ENCODE assay signal across 8 cellular contexts in genomic region chr12:123063535-123063934, GRCh38.
DNase-seq lines count a peak whose midpoint lies in the region; ATAC-seq and TF ChIP-seq lines count a peak whose summit lies in the region.

No MANE protein-coding gene starts in this region.

- no peaks in the 10 kb centered on the region for H3K9me3 ChIP-seq in transverse colon

- DNase-seq in natural killer cell = no peak
- no peak for DNase-seq in natural killer cell treated with Interleukin-12 subunit alpha and Interleukin-12 subunit beta and Interleukin-15 and Interleukin-18, amount 100 ng/mL, for 72 hours (ENCODE audit: low spot score)
- DNase-seq in RPMI8226 = peak; percentile 82
- DNase-seq in iPS DF 19.7 (ENCODE audit: low read depth, low spot score) = peak; percentile 45
- no peak for DNase-seq in transverse colon
- no peak for DNase-seq in NCI-H1092 (lab: John Stamatoyannopoulos, UW)
- no peak for DNase-seq in HuH-7.5 (ENCODE audit: low spot score)

- H3K36me3 Mint-ChIP-seq in natural killer cell = no peaks in the 10 kb centered on the region
- H3K36me3 Mint-ChIP-seq in natural killer cell treated with Interleukin-12 subunit alpha and Interleukin-12 subunit beta and Interleukin-15 and Interleukin-18, amount 100 ng/mL, for 72 hours = no peaks in the 10 kb centered on the region

- peak overlapping the region; percentile 17 for H3K4me3 Mint-ChIP-seq in natural killer cell
- H3K4me3 Mint-ChIP-seq in natural killer cell treated with Interleukin-12 subunit alpha and Interleukin-12 subunit beta and Interleukin-15 and Interleukin-18, amount 100 ng/mL, for 72 hours = no peak overlapping the region

- TF ChIP-seq POLR2A in transverse colon (IDR thresholded peaks at IDR 0.05) = no peak

- intact Hi-C loops in natural killer cell (cut with micrococcal nuclease) (no loop called here), transverse colon (cut with DNase I; ENCODE audit: low total_unique reads) (no loop called here)

- H3K9me3 Mint-ChIP-seq in natural killer cell = no peaks in the 10 kb centered on the region
- no peaks in the 10 kb centered on the region for H3K9me3 Mint-ChIP-seq in natural killer cell treated with Interleukin-12 subunit alpha and Interleukin-12 subunit beta and Interleukin-15 and Interleukin-18, amount 100 ng/mL, for 72 hours

- in situ Hi-C loops in transverse colon (cut with MboI; ENCODE audit: low pct_ligation_motif_present in 1 of 4, low pct_unique_long_range_greater_than_20kb in 1 of 4, low sequenced_read_pairs in 3 of 4) = no loop called here

- peak in 2 of 3 donors; percentile 58 to 61 for ATAC-seq in natural killer cell
- no peak for ATAC-seq in natural killer cell treated with Interleukin-12 subunit alpha and Interleukin-12 subunit beta and Interleukin-15 and Interleukin-18, amount 100 ng/mL, for 72 hours
- no peak for ATAC-seq in HG03432 (IDR thresholded peaks at IDR 0.05; ENCODE audit: unreplicated experiment)

- 69% methylated on average over 2 of the region's 2 CpGs; no CpG with 5 or more reads in 1 of the 2 donors for WGBS in transverse colon (ENCODE audit: low coverage in 1 of 2), 2 donors

- peak overlapping the region; percentile 35 to 67 for H3K27ac Mint-ChIP-seq in natural killer cell
- peak overlapping the region in 1 of 2 donors; percentile 98 for H3K27ac Mint-ChIP-seq in natural killer cell treated with Interleukin-12 subunit alpha and Interleukin-12 subunit beta and Interleukin-15 and Interleukin-18, amount 100 ng/mL, for 72 hours

- no peaks in the 10 kb centered on the region for H3K27me3 ChIP-seq in transverse colon

- H3K36me3 ChIP-seq in transverse colon = no peaks in the 10 kb centered on the region

- H3K27ac ChIP-seq in transverse colon = peak overlapping the region; percentile 75 to 78 (median 76)

- no peak overlapping the region for H3K4me3 ChIP-seq in transverse colon

- peaks cover 43 to 72% (median 49%) of the 10 kb centered on the region in 4 donors for H3K4me1 ChIP-seq in transverse colon

- peaks cover 68 to 73% of the 10 kb centered on the region in 2 donors for H3K4me1 Mint-ChIP-seq in natural killer cell
- H3K4me1 Mint-ChIP-seq in natural killer cell treated with Interleukin-12 subunit alpha and Interleukin-12 subunit beta and Interleukin-15 and Interleukin-18, amount 100 ng/mL, for 72 hours (ENCODE audit: low read depth in 2 of 2) = peaks cover 29 to 61% of the 10 kb centered on the region in 2 donors

- no peak for TF ChIP-seq CTCF in natural killer cell (IDR thresholded peaks at IDR 0.05)
- TF ChIP-seq CTCF in transverse colon (IDR thresholded peaks at IDR 0.05) = peak in 1 of 5 experiments; percentile 16

- no peaks in the 10 kb centered on the region for H3K27me3 Mint-ChIP-seq in natural killer cell (ENCODE audit: low read depth in 2 of 2)
- no peaks in the 10 kb centered on the region for H3K27me3 Mint-ChIP-seq in natural killer cell treated with Interleukin-12 subunit alpha and Interleukin-12 subunit beta and Interleukin-15 and Interleukin-18, amount 100 ng/mL, for 72 hours

- TF ChIP-seq EP300 in transverse colon (IDR thresholded peaks at IDR 0.05; ENCODE audit: low read depth) = no peak

Comparison
In these comparisons a context has a peak if more than half of its experiments do, and no peak if none do; other contexts are left out.
1. ATAC-seq: peak in natural killer cell (2 of 3); none in natural killer cell treated with Interleukin-12 subunit alpha and Interleukin-12 subunit beta and Interleukin-15 and Interleukin-18, amount 100 ng/mL, for 72 hours (0 of 2) and HG03432 (single experiment).
2. DNase-seq: peak in RPMI8226 (single experiment) and iPS DF 19.7 (single experiment); none in natural killer cell (single experiment), natural killer cell treated with Interleukin-12 subunit alpha and Interleukin-12 subunit beta and Interleukin-15 and Interleukin-18, amount 100 ng/mL, for 72 hours (single experiment), transverse colon (single experiment), NCI-H1092 (single experiment) and HuH-7.5 (single experiment).